Comparison of ENCODE assay signal across 18 cellular contexts in genomic region chr15:64847448-64847847, GRCh38. TPM values are rescaled to one million over a fixed set of nuclear protein-coding genes. Genes with fewer than 3 reads are reported as not detected.
DNase-seq lines count a peak whose midpoint lies in the region; ATAC-seq and TF ChIP-seq lines count a peak whose summit lies in the region.
"Had no signal": no experiment of that assay in that cellular context is flagged by ENCODE, and none has a peak within 500 bp of the region (broad histone marks: within the 10 kb centered on the region; RNA-seq: fewer than 3 reads in every experiment).

No MANE protein-coding gene starts in this region.

- intact Hi-C loops in tibial artery (cut with DNase I; ENCODE audit: low total_unique reads): loop anchor here (10.0 kb wide), 1 partner anchor 47 kb away; no protein-coding TSS in a partner anchor

- no peak overlapping the region for H3K4me3 Mint-ChIP-seq in activated CD8-positive, alpha-beta memory T cell treated with anti-CD3 and anti-CD28 coated beads, Interleukin-2, amount 10 ng/mL, durations not matched to agents 7 days and 5 days
- no peak overlapping the region for H3K4me3 Mint-ChIP-seq in T-cell
- H3K4me3 Mint-ChIP-seq in memory B cell: peak overlapping the region; percentile 32

- no peaks in the 10 kb centered on the region for H3K9me3 Mint-ChIP-seq in activated CD8-positive, alpha-beta memory T cell treated with anti-CD3 and anti-CD28 coated beads, Interleukin-2, amount 10 ng/mL, durations not matched to agents 7 days and 5 days (ENCODE audit: low read depth)
- H3K9me3 Mint-ChIP-seq in T-cell (no peaks in the 10 kb centered on the region), memory B cell (no peaks in the 10 kb centered on the region)

- peaks cover 28% of the 10 kb centered on the region for H3K36me3 Mint-ChIP-seq in activated CD8-positive, alpha-beta memory T cell treated with anti-CD3 and anti-CD28 coated beads, Interleukin-2, amount 10 ng/mL, durations not matched to agents 7 days and 5 days
- H3K36me3 Mint-ChIP-seq in T-cell (peaks cover 23% of the 10 kb centered on the region), memory B cell (peaks cover 24% of the 10 kb centered on the region)

- no peak overlapping the region for H3K4me3 ChIP-seq in tibial artery
- H3K4me3 ChIP-seq: A549, body of pancreas, SJSA1 had no signal

- no peaks in the 10 kb centered on the region for H3K27me3 ChIP-seq in tibial artery
- H3K27me3 ChIP-seq: body of pancreas, left lung, SJSA1 had no signal

- peaks cover 0 to 78% (median 55%) of the 10 kb centered on the region in 4 donors for H3K4me1 ChIP-seq in tibial artery

- H3K36me3 ChIP-seq in tibial artery: peaks cover 13 to 23% (median 20%) of the 10 kb centered on the region in 3 donors

- TF ChIP-seq CTCF in tibial artery (IDR thresholded peaks at IDR 0.05): no peak
- TF ChIP-seq CTCF in GM10266 (IDR thresholded peaks at IDR 0.05; ENCODE audit: control insufficient read depth, insufficient read depth, low read depth, missing control alignments): no peak

- H3K4me1 Mint-ChIP-seq in activated CD8-positive, alpha-beta memory T cell treated with anti-CD3 and anti-CD28 coated beads, Interleukin-2, amount 10 ng/mL, durations not matched to agents 7 days and 5 days: peaks cover 57% of the 10 kb centered on the region
- H3K4me1 Mint-ChIP-seq in T-cell (peaks cover 55 to 79% (median 74%) of the 10 kb centered on the region in 3 donors), memory B cell (peaks cover 58% of the 10 kb centered on the region)

- H3K9me3 ChIP-seq in tibial artery: no peaks in the 10 kb centered on the region
- H3K9me3 ChIP-seq: A549, body of pancreas, left lung, SJSA1 had no signal

- no peak for ATAC-seq in activated CD8-positive, alpha-beta memory T cell treated with anti-CD3 and anti-CD28 coated beads, Interleukin-2, amount 10 ng/mL, durations not matched to agents 7 days and 5 days
- ATAC-seq in T-cell (replicated peaks in 1 of 4) (no peak), memory B cell (ENCODE audit: low read depth) (no peak)
- ATAC-seq: A549, body of pancreas, left lung had no signal

- DNase-seq in activated CD8-positive, alpha-beta memory T cell treated with anti-CD3 and anti-CD28 coated beads, Interleukin-2, amount 10 ng/mL, durations not matched to agents 7 days and 5 days: no peak
- DNase-seq in activated CD8-positive, alpha-beta memory T cell treated with anti-CD3 and anti-CD28 coated beads for 24 hours: no peak
- DNase-seq in T-cell (no peak), memory B cell (ENCODE audit: low spot score in 2 of 2) (no peak), tibial artery (no peak), RPMI8226 (no peak), OCI-M2 (lab: John Stamatoyannopoulos, UW; ENCODE audit: unreplicated experiment) (no peak), GM10266 (ENCODE audit: extremely low spot score) (no peak)
- DNase-seq: body of pancreas; dorsolateral prefrontal cortex; hypothalamus; NCI-H1436 treated with DMSO at 0.1 percent for 48 hours; NCI-H345; stimulated activated naive CD4-positive, alpha-beta T cell treated with Interleukin-2 at 50 U/mL for 16 hours had no signal

- H3K27me3 Mint-ChIP-seq in activated CD8-positive, alpha-beta memory T cell treated with anti-CD3 and anti-CD28 coated beads, Interleukin-2, amount 10 ng/mL, durations not matched to agents 7 days and 5 days: no peaks in the 10 kb centered on the region
- no peaks in the 10 kb centered on the region for H3K27me3 Mint-ChIP-seq in T-cell
- no peaks in the 10 kb centered on the region for H3K27me3 Mint-ChIP-seq in memory B cell

- peak overlapping the region; percentile 14 for H3K27ac Mint-ChIP-seq in activated CD8-positive, alpha-beta memory T cell treated with anti-CD3 and anti-CD28 coated beads, Interleukin-2, amount 10 ng/mL, durations not matched to agents 7 days and 5 days
- H3K27ac Mint-ChIP-seq in T-cell: peak overlapping the region; percentile 69 to 92
- peak overlapping the region; percentile 63 for H3K27ac Mint-ChIP-seq in memory B cell

- POLR2A ChIA-PET in T-cell (lab: Charles Lee): no interaction called here

- H3K27ac ChIP-seq in tibial artery: peak overlapping the region; percentile 96 to 97
- H3K27ac ChIP-seq: A549, body of pancreas, KMS-11, SJSA1 had no signal

- CTCF ChIA-PET in activated CD8-positive, alpha-beta memory T cell treated with anti-CD3 and anti-CD28 coated beads, Interleukin-2, amount 10 ng/mL, durations not matched to agents 7 days and 5 days (lab: Charles Lee): interaction anchor here (0.6 to 1.5 kb wide), 5 partner anchors 12 to 622 kb away, joined by 3 to 6 read pairs (median 3); no protein-coding TSS in a partner anchor
- CTCF ChIA-PET in T-cell (lab: Charles Lee): no interaction called here

RNA-seq across cellular contexts. Expression of gene PLEKHO2, which starts 5.7 kb away (rescaled TPM):
- total RNA-seq in activated CD8-positive, alpha-beta memory T cell treated with anti-CD3 and anti-CD28 coated beads, Interleukin-2, amount 10 ng/mL, durations not matched to agents 7 days and 5 days: 10 to 100 TPM; 27.8 to 28.4 TPM
- total RNA-seq in T-cell: 10 to 100 TPM in 4 of 5 donors, 1 to 10 TPM in 1; 9.2 to 22.7 (median 17.1) TPM

RNA-seq across cellular contexts. Expression of gene PIF1, which starts 22.0 kb away (rescaled TPM):
- total RNA-seq in activated CD8-positive, alpha-beta memory T cell treated with anti-CD3 and anti-CD28 coated beads, Interleukin-2, amount 10 ng/mL, durations not matched to agents 7 days and 5 days: 10 to 100 TPM; 59.5 to 85.5 TPM
- 1 to 10 TPM in 3 of 5 donors, under 1 TPM in 2; 0.88 to 4.1 (median 1.1) TPM for total RNA-seq in T-cell
- total RNA-seq: body of pancreas had no signal

Comparison
In these comparisons a context has a peak if more than half of its experiments do, and no peak if none do; other contexts are left out.
1. H3K27ac Mint-ChIP-seq: peak in every context shown above with its lines; median percentile 80 in T-cell; 63 in memory B cell; 14 in activated CD8-positive, alpha-beta memory T cell treated with anti-CD3 and anti-CD28 coated beads, Interleukin-2, amount 10 ng/mL, durations not matched to agents 7 days and 5 days.
2. RNA of gene PIF1, which starts 22.0 kb away (total RNA-seq): 59.5 to 85.5 TPM in activated CD8-positive, alpha-beta memory T cell treated with anti-CD3 and anti-CD28 coated beads, Interleukin-2, amount 10 ng/mL, durations not matched to agents 7 days and 5 days; 0.88 to 4.1 TPM in T-cell; every median in the first group is over 10 times any median in the second.